ENCODE assay signal across 1 cellular context in genomic region chr5:180832638-180833068, GRCh38.
TF ChIP-seq lines count a peak whose summit lies in the region.

No MANE protein-coding gene starts in this region.

TF ChIP-seq in SK-N-SH treated with all-trans-retinoic acid at 6 μM for 48 hours, 23 proteins besides CTCF, POLR2A, EP300 and RAD21 (continued from another document):
- TF ChIP-seq TSHZ2 (CRISPR knock-in tag; IDR thresholded peaks at IDR 0.05), result no peak
